Comparison of ENCODE assay signal across 8 cellular contexts in the genomic region with DNA sequence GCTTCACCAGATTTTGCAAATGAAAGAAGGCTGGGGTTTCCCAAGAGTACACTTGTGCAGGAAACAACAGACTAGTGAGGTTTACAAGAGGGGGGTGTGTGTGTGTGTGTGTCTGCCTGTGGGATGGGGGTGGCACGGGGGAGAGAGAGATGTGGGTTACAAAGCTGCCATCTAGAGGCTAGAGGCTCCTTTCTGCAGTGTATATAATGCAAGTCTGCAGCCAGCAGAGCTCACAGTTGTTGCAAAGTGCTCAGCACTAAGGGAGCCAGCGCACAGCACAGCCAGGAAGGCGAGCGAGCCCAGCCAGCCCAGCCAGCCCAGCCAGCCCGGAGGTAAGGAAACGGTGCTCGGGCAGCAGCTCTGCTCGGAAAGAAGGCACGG. TPM values are rescaled to one million over a fixed set of nuclear protein-coding genes. Genes with fewer than 3 reads are reported as not detected.
DNase-seq lines count a peak whose midpoint lies in the region; ATAC-seq and TF ChIP-seq lines count a peak whose summit lies in the region.

A gene (plus strand): TSS at position 233 of the 381 bp plus-strand sequence. CDS start 10,641 bp downstream, outside the sequence.

- H3K9ac ChIP-seq in SK-N-MC (ENCODE audit: insufficient read length) = no peak within 1 kb of the TSS

- TF ChIP-seq EP300 in Ishikawa (IDR thresholded peaks at IDR 0.05; ENCODE audit: borderline replicate concordance) = no peak

- WGBS in adrenal gland, 4 donors = 8 to 18% (median 15%) methylated on average over 2 to 9 of the region's 9 CpGs

- H3K4me1 ChIP-seq in adrenal gland (replicated peaks in 1 of 2) (peaks cover 0 to 14% of the 10 kb centered on the region in 2 donors), right atrium auricular region (peaks cover 0 to 59% of the 10 kb centered on the region in 2 donors), vagina (peaks cover 54% of the 10 kb centered on the region)

- ATAC-seq in GM21576 (IDR thresholded peaks at IDR 0.05; ENCODE audit: unreplicated experiment) = peak; percentile 87

- TF ChIP-seq POLR2A in adrenal gland (IDR thresholded peaks at IDR 0.05) (no peak), vagina (IDR thresholded peaks at IDR 0.05) (peak in 1 of 2 donors; percentile 41)

- H3K9me3 ChIP-seq in SK-N-MC (ENCODE audit: low read depth, low read length) = no peaks in the 10 kb centered on the region
- H3K9me3 ChIP-seq in adrenal gland (replicated peaks in 1 of 3) = no peaks in the 10 kb centered on the region
- no peaks in the 10 kb centered on the region for H3K9me3 ChIP-seq in right atrium auricular region
- H3K9me3 ChIP-seq in vagina = no peaks in the 10 kb centered on the region

- H3K27ac ChIP-seq in SK-N-MC = no peak within 1 kb of the TSS
- no peak within 1 kb of the TSS for H3K27ac ChIP-seq in adrenal gland
- peak within 1 kb of the TSS; percentile 86 to 91 for H3K27ac ChIP-seq in right atrium auricular region
- H3K27ac ChIP-seq in vagina = peak within 1 kb of the TSS; percentile 93

- TF ChIP-seq RAD21 in Ishikawa (IDR thresholded peaks at IDR 0.05; ENCODE audit: low read depth) = peak; percentile 49

- peak within 1 kb of the TSS; percentile 68 for H3K4me3 ChIP-seq in SK-N-MC
- peak within 1 kb of the TSS in 1 of 4 donors; percentile 48 for H3K4me3 ChIP-seq in adrenal gland
- peak within 1 kb of the TSS; percentile 43 to 59 for H3K4me3 ChIP-seq in right atrium auricular region
- H3K4me3 ChIP-seq in vagina = peak within 1 kb of the TSS; percentile 53 to 69

- H3K36me3 ChIP-seq in SK-N-MC (ENCODE audit: insufficient read depth, low read length) = no peaks in the 10 kb centered on the region
- H3K36me3 ChIP-seq in adrenal gland (replicated peaks in 1 of 2) = no peaks in the 10 kb centered on the region
- peaks cover 9% of the 10 kb centered on the region for H3K36me3 ChIP-seq in right atrium auricular region
- H3K36me3 ChIP-seq in vagina = no peaks in the 10 kb centered on the region

- intact Hi-C loops in adrenal gland (cut with DNase I) = no loop called here
- intact Hi-C loops in vagina (cut with DNase I) = no loop called here

- TF ChIP-seq CTCF in adrenal gland (IDR thresholded peaks at IDR 0.05) = peak in 2 of 6 experiments; percentile 31 to 33
- peak; percentile 29 to 70 for TF ChIP-seq CTCF in right atrium auricular region (IDR thresholded peaks at IDR 0.05)
- peak; percentile 7 to 46 (median 29) for TF ChIP-seq CTCF in vagina (IDR thresholded peaks at IDR 0.05)

- H3K27me3 ChIP-seq in adrenal gland (peaks cover 10% of the 10 kb centered on the region), right atrium auricular region (no peaks in the 10 kb centered on the region), vagina (no peaks in the 10 kb centered on the region)

- DNase-seq in DMS79 treated with DMSO at 0.1 percent for 48 hours (lab: John Stamatoyannopoulos, UW) (peak; percentile 88), SK-N-MC (ENCODE audit: low read depth, low spot score) (no peak), adrenal gland (peak; percentile 19 to 73 (median 39)), right atrium auricular region (ENCODE audit: low spot score) (peak; percentile 90), putamen (ENCODE audit: low spot score) (peak; percentile 82), vagina (ENCODE audit: extremely low spot score in 2 of 2) (peak in 1 of 2 donors; percentile 95)

TF ChIP-seq in Ishikawa, 13 proteins besides CTCF, POLR2A, EP300 and RAD21:
- TF ChIP-seq TEAD4 (IDR thresholded peaks at IDR 0.05) (no peak), ZBTB7A (IDR thresholded peaks at IDR 0.05; ENCODE audit: low read depth) (no peak), CREB1 (IDR thresholded peaks at IDR 0.05; ENCODE audit: low read depth) (no peak), EGR1 (IDR thresholded peaks at IDR 0.05) (no peak), TCF12 (IDR thresholded peaks at IDR 0.05; ENCODE audit: low read depth) (no peak), CEBPB (IDR thresholded peaks at IDR 0.05) (no peak), NFIC (IDR thresholded peaks at IDR 0.05) (no peak)
- TF ChIP-seq, protein P1, sequence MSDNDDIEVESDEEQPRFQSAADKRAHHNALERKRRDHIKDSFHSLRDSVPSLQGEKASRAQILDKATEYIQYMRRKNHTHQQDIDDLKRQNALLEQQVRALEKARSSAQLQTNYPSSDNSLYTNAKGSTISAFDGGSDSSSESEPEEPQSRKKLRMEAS (IDR thresholded peaks at IDR 0.05) = no peak
TF ChIP-seq in Ishikawa: peak in this region for 0.

RNA-seq across cellular contexts. Expression of the gene that starts here (rescaled TPM):
- total RNA-seq in adrenal gland = 1 to 10 TPM; 1.1 to 3.5 (median 1.9) TPM
- 10 to 100 TPM in 1 of 3 donors, 1 to 10 TPM in 2; 1.2 to 12.8 (median 3.3) TPM for polyA plus RNA-seq in adrenal gland
- total RNA-seq in right atrium auricular region = 10 to 100 TPM; 49.7 to 60.5 TPM
- 55.5 TPM for total RNA-seq in vagina

Comparison
In these comparisons a context has a peak if more than half of its experiments do, and no peak if none do; other contexts are left out.
1. RNA of the gene that starts here (total RNA-seq): 49.7 to 60.5 TPM in right atrium auricular region and 55.5 TPM in vagina (single experiment); 1.1 to 3.5 TPM in adrenal gland; every median in the first group is over 10 times any median in the second.
2. H3K27ac ChIP-seq: peak in right atrium auricular region (2 of 2) and vagina (single experiment); none in SK-N-MC (single experiment) and adrenal gland (0 of 5).